In the genomic region with DNA sequence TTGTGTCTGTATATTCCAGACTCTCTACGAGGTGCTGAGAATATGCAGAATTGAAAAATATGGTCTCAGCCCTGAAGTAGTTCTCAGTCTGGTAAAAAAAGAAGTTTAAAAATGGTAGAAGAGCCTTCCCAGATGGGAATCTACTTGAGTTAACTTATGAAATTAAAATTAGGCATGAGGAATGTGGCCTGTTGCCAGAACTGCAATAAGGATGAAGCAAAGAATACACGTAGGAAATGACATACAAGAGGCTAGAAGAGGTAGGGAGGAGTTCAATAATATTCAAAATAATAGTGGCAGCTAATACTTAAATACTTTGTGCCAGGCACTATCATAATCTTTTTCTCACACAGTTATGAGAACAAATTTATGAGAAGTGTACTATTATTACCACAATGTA, we compare ENCODE assay signal across 13 cellular contexts. TPM values are rescaled to one million over a fixed set of nuclear protein-coding genes. Genes with fewer than 3 reads are reported as not detected.
DNase-seq lines count a peak whose midpoint lies in the region; ATAC-seq and TF ChIP-seq lines count a peak whose summit lies in the region.
"Had no signal": no experiment of that assay in that cellular context is flagged by ENCODE, and none has a peak within 500 bp of the region (broad histone marks: within the 10 kb centered on the region; RNA-seq: fewer than 3 reads in every experiment).

No MANE protein-coding gene starts in this region.

- ATAC-seq in T-helper 17 cell (no peak), HG03432 (IDR thresholded peaks at IDR 0.05; ENCODE audit: unreplicated experiment) (no peak), lower lobe of right lung (no peak)

- TF ChIP-seq CTCF in fibroblast of mammary gland (conservative IDR thresholded peaks at IDR 0.05; ENCODE audit: control insufficient read depth, insufficient read depth, low read depth, low read length) (no peak), lower lobe of right lung (IDR thresholded peaks at IDR 0.05) (no peak)

- H3K27ac Mint-ChIP-seq in T-helper 17 cell, result peak overlapping the region; percentile 39

- peaks cover 24% of the 10 kb centered on the region for H3K4me1 Mint-ChIP-seq in T-helper 17 cell

- peaks cover 11% of the 10 kb centered on the region for H3K36me3 ChIP-seq in ACC112 (ENCODE audit: insufficient read depth, low read length)
- no peaks in the 10 kb centered on the region for H3K36me3 ChIP-seq in lower lobe of right lung

- no peaks in the 10 kb centered on the region for H3K36me3 Mint-ChIP-seq in T-helper 17 cell (ENCODE audit: low read depth)

- no peak overlapping the region for H3K4me3 Mint-ChIP-seq in T-helper 17 cell

- H3K79me2 ChIP-seq in ACC112 (ENCODE audit: control insufficient read depth, insufficient read depth, low read length, unreplicated experiment), result peaks cover 69% of the 10 kb centered on the region

- intact Hi-C loops in lower lobe of right lung (cut with DNase I), result no loop called here

- H3K27me3 ChIP-seq in ACC112 (ENCODE audit: insufficient read depth, low read length), result no peaks in the 10 kb centered on the region
- no peaks in the 10 kb centered on the region for H3K27me3 ChIP-seq in lower lobe of right lung (ENCODE audit: low read depth)

- peak overlapping the region; percentile 0; the same call in 1 of the 2 replicates for H3K4me3 ChIP-seq in ACC112 (ENCODE audit: low read depth, low read length)
- H3K4me3 ChIP-seq in fibroblast of mammary gland (ENCODE audit: control insufficient read depth, low read depth, low read length), result no peak overlapping the region
- no peak overlapping the region for H3K4me3 ChIP-seq in lower lobe of right lung

- peak overlapping the region; percentile 67 for H2AFZ ChIP-seq in ACC112 (ENCODE audit: low read length, unreplicated experiment)

- DNase-seq in EL (peak; percentile 45), T-helper 17 cell (no peak), fibroblast of mammary gland (ENCODE audit: low read depth) (peak; percentile 30), NCI-H128 (lab: John Stamatoyannopoulos, UW; ENCODE audit: unreplicated experiment) (no peak), COLO668 (lab: John Stamatoyannopoulos, UW; ENCODE audit: unreplicated experiment) (no peak), lower lobe of right lung (no peak)
- DNase-seq: activated CD4-positive, alpha-beta T cell treated with anti-CD3 and anti-CD28 coated beads, Interleukin-2, amount 50 U/mL, for 48 hours; activated effector memory CD4-positive, alpha-beta T cell treated with anti-CD3 and anti-CD28 coated beads, Interleukin-2, amount 50 U/mL, for 16 hours; NCI-H748 treated with DMSO at 0.1 percent for 48 hours; T-helper 9 cell had no signal

- H3K4me1 ChIP-seq in ACC112 (ENCODE audit: control insufficient read depth, insufficient read depth, low read length, unreplicated experiment) (peaks cover 22% of the 10 kb centered on the region), lower lobe of right lung (no peaks in the 10 kb centered on the region)

- H3K9me3 ChIP-seq in T-helper 17 cell (ENCODE audit: control insufficient read depth, low read length, poor library complexity, severe bottlenecking), result no peaks in the 10 kb centered on the region
- H3K9me3 ChIP-seq in lower lobe of right lung, result no peaks in the 10 kb centered on the region

- no peak overlapping the region for H3K27ac ChIP-seq in ACC112 (ENCODE audit: low read depth, low read length)
- no peak overlapping the region for H3K27ac ChIP-seq in lower lobe of right lung
- H3K27ac ChIP-seq: RWPE1 had no signal

- no peaks in the 10 kb centered on the region for H3K27me3 Mint-ChIP-seq in T-helper 17 cell

RNA-seq across cellular contexts. Expression of gene ASPM, which starts 6.3 kb away (rescaled TPM):
- total RNA-seq in T-helper 17 cell (under 1 TPM; 0.62 to 0.91 TPM), lower lobe of right lung (1.6 TPM)

Comparison
In these comparisons a context has a peak if more than half of its experiments do, and no peak if none do; other contexts are left out.
1. DNase-seq: peak in EL (single experiment) and fibroblast of mammary gland (single experiment); none in T-helper 17 cell (0 of 3), NCI-H128 (single experiment), COLO668 (single experiment) and lower lobe of right lung (single experiment).